1 cellular context compared by ENCODE assay signal in the genomic region with DNA sequence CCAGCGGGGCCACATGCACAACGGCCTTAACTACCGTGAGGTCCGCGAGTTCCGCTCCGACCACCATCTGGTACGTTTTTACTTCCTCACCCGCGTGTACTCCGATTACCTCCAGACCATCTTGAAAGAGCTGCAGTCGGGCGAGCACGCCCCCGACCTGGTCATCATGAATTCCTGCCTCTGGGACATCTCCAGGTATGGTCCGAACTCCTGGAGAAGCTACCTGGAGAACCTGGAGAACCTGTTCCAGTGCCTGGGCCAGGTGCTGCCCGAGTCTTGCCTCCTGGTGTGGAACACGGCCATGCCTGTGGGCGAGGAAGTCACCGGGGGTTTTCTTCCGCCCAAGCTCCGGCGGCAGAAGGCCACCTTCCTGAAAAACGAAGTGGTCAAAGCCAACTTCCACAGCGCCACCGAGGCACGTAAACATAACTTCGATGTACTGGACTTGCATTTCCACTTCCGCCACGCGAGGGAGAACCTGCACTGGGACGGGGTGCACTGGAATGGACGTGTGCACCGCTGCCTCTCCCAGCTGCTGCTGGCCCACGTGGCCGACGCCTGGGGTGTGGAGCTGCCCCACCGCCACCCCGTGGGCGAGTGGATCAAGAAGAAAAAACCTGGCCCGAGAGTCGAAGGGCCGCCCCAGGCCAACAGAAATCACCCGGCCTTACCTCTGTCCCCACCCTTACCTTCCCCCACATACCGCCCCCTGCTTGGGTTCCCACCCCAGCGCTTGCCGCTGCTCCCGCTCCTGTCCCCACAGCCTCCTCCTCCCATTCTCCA.
TF ChIP-seq lines count a peak whose summit lies in the region.

No MANE protein-coding gene starts in this region.

TF ChIP-seq in H1, 55 proteins besides CTCF, POLR2A, EP300 and RAD21:
- no peak for TF ChIP-seq JUND (IDR thresholded peaks at IDR 0.05; ENCODE audit: low read length)
- no peak for TF ChIP-seq TCF12 (IDR thresholded peaks at IDR 0.05; ENCODE audit: low read depth, low read length)
- no peak for TF ChIP-seq BRCA1 (IDR thresholded peaks at IDR 0.05; ENCODE audit: low read depth, low read length)
- no peak for TF ChIP-seq POU5F1 (IDR thresholded peaks at IDR 0.05; ENCODE audit: low read depth, low read length)
- no peak for TF ChIP-seq SAP30 (IDR thresholded peaks at IDR 0.05; ENCODE audit: insufficient read depth, insufficient replicate concordance, low read length)
- no peak for TF ChIP-seq TAF1 (IDR thresholded peaks at IDR 0.05; ENCODE audit: low read depth, low read length)
- no peak for TF ChIP-seq GTF2F1 (IDR thresholded peaks at IDR 0.05; ENCODE audit: borderline replicate concordance, low read depth, low read length)
- TF ChIP-seq SIN3A (conservative IDR thresholded peaks at IDR 0.05 in 1 of 2, IDR thresholded peaks at IDR 0.05 in 1 of 2; ENCODE audit: low read depth in 1 of 2, low read length in 2 of 2), result no peak
- TF ChIP-seq CHD2 (IDR thresholded peaks at IDR 0.05; ENCODE audit: low read length), result no peak
